ENCODE assay signal across 14 cellular contexts in the genomic region with DNA sequence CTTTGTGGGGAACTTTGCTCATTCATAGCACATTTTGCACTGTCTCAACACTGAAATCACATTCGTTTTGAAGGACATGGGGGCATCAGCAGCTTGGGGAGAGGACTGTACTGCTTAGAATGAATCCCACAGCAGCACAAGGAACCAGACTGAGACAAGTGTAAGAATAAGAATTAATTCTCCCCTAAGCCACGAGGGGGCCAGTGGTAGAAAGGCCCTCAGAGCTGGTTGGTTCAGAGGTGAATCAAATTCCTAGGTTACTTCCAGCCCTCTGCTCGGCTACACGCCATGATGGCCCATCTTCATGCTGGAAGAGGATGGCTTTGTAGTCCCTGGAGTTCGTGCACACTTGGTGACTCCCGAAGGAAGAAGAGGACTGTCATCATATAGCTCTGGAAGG. TPM values are rescaled to one million over a fixed set of nuclear protein-coding genes. Genes with fewer than 3 reads are reported as not detected.
DNase-seq lines count a peak whose midpoint lies in the region; ATAC-seq, FAIRE-seq and TF ChIP-seq lines count a peak whose summit lies in the region.
"Had no signal": no experiment of that assay in that cellular context is flagged by ENCODE, and none has a peak within 500 bp of the region (broad histone marks: within the 10 kb centered on the region; RNA-seq: fewer than 3 reads in every experiment).

No MANE protein-coding gene starts in this region.

- no peak for TF ChIP-seq POLR2A in H1 (IDR thresholded peaks at IDR 0.05; ENCODE audit: control extremely low read depth in 1 of 2, low read depth in 2 of 2, low read length in 2 of 2)
- TF ChIP-seq POLR2A in GM18505 (IDR thresholded peaks at IDR 0.05; ENCODE audit: borderline replicate concordance, extremely low read depth, insufficient read depth, insufficient read length) = no peak

- H3K4me2 ChIP-seq in H1 (ENCODE audit: insufficient read depth in 1 of 2, low read depth in 2 of 2, low read length in 2 of 2) = no peak overlapping the region
- H3K4me2 ChIP-seq: hepatocyte had no signal

- TF ChIP-seq EP300 in H1 (IDR thresholded peaks at IDR 0.05; ENCODE audit: borderline replicate concordance in 1 of 2, low read depth in 2 of 2, low read length in 2 of 2) = no peak

- no peaks in the 10 kb centered on the region for H3K36me3 ChIP-seq in H1 (ENCODE audit: control insufficient read depth in 2 of 4, insufficient read depth in 4 of 4, low read length in 3 of 4)
- H3K36me3 ChIP-seq: MG63 had no signal

- H3K79me1 ChIP-seq in H1 (ENCODE audit: low read depth, low read length) = no peaks in the 10 kb centered on the region

- H2AK5ac ChIP-seq in H1 (ENCODE audit: low read depth, low read length) = peak overlapping the region; percentile 67; the same call in 1 of the 2 replicates

- peak overlapping the region; percentile 5; the same call in 1 of the 2 replicates for H2BK12ac ChIP-seq in H1 (ENCODE audit: low read depth, low read length)

- no peak for ATAC-seq in activated CD4-positive, CD25-positive, alpha-beta regulatory T cell treated with anti-CD3 and anti-CD28 coated beads, Interleukin-2, amount 50 U/mL, for 24 hours
- ATAC-seq in GM18505 (IDR thresholded peaks at IDR 0.05; ENCODE audit: unreplicated experiment) = no peak

- H3K23ac ChIP-seq in H1 (ENCODE audit: insufficient read length) = no peak overlapping the region

- no peak for FAIRE-seq in H1 (lab: Jason Lieb, UNC)
- FAIRE-seq: GM18507 had no signal

- H4K5ac ChIP-seq in H1 (ENCODE audit: insufficient read length, low read depth, low read length) = peak overlapping the region; percentile 50

- H4K8ac ChIP-seq in H1 (ENCODE audit: extremely low read depth, insufficient read depth, low read length) = no peak overlapping the region

- peak overlapping the region; percentile 36; the same call in 1 of the 2 replicates for H2BK15ac ChIP-seq in H1 (ENCODE audit: low read length)

- no peaks in the 10 kb centered on the region for H3K27me3 ChIP-seq in AG04450 (ENCODE audit: control insufficient read depth, insufficient read depth, low read length)
- no peaks in the 10 kb centered on the region for H3K27me3 ChIP-seq in H1 (replicated peaks in 1 of 4; ENCODE audit: control insufficient read depth in 3 of 4, extremely low read depth in 1 of 4, insufficient read depth in 3 of 4, low read length in 3 of 4)
- H3K27me3 ChIP-seq: hepatocyte, MG63 had no signal

- H3K4me1 ChIP-seq in H1 (replicated peaks in 1 of 4; ENCODE audit: control insufficient read depth in 3 of 4, insufficient read depth in 4 of 4, low read length in 3 of 4) = peaks cover 16 to 46% (median 33%) of the 10 kb centered on the region in 4 experiments

- no peak overlapping the region for H3K4ac ChIP-seq in H1 (replicated peaks; ENCODE audit: insufficient read length, low read depth, low read length)

- no peak overlapping the region for H3K9ac ChIP-seq in H1 (replicated peaks in 1 of 4; ENCODE audit: extremely low read depth in 1 of 4, low read depth in 3 of 4, low read length in 3 of 4)

- H3K23me2 ChIP-seq in H1 (ENCODE audit: low read depth, low read length) = no peaks in the 10 kb centered on the region

- TF ChIP-seq CTCF in AG04450 (IDR thresholded peaks at IDR 0.05; ENCODE audit: low read depth, low read length) (0 out of 2 replicates have a peak, but pooled peaks have one; percentile 18), GM10248 (IDR thresholded peaks at IDR 0.05; ENCODE audit: control extremely low read depth, extremely low read depth, low read depth, missing control alignments) (peak; percentile 8), H1 (IDR thresholded peaks at IDR 0.05; ENCODE audit: control extremely low read depth in 1 of 3, insufficient read depth in 1 of 3, low read depth in 1 of 3, low read length in 3 of 3) (no peak; a peak in 1 of 4 replicates)

- no peak overlapping the region for H3K27ac ChIP-seq in AG04450 (ENCODE audit: low read depth, low read length)
- H3K27ac ChIP-seq in H1 (ENCODE audit: low read depth, low read length) = no peak overlapping the region
- H3K27ac ChIP-seq: hepatocyte had no signal

- CTCF ChIA-PET in AG04450 (lab: Charles Lee) = interaction anchor here (1.3 to 5.7 kb wide), 6 partner anchors 8 to 275 kb away, joined by 4 to 98 read pairs (median 14); a partner anchor contains a TSS
- CTCF ChIA-PET in GM10248 (lab: Yijun Ruan, JAX) = interaction anchor here (0.9 to 4.4 kb wide), 13 partner anchors 8 to 275 kb away, joined by 3 to 70 read pairs (median 10); a partner anchor contains a TSS
- CTCF ChIA-PET in H1 (lab: Charles Lee; ENCODE audit: partially characterized antibody) = interaction anchor here (0.8 to 10.2 kb wide), 25 partner anchors 8 to 294 kb away, joined by 3 to 104 read pairs (median 5); a partner anchor contains a TSS

- H4K20me1 ChIP-seq in H1 (replicated peaks in 1 of 2; ENCODE audit: control insufficient read depth in 1 of 2, insufficient read depth in 2 of 2, low read length in 2 of 2) = no peaks in the 10 kb centered on the region

- peak overlapping the region; percentile 98 for H2BK20ac ChIP-seq in H1 (ENCODE audit: low read length)

- POLR2A ChIA-PET in AG04450 (lab: Yijun Ruan, JAX) = no interaction called here
- POLR2A ChIA-PET in GM10248 (lab: Yijun Ruan, JAX) = no interaction called here
- POLR2A ChIA-PET in H1 (lab: Charles Lee; ENCODE audit: partially characterized antibody) = interaction anchor here (0.8 to 1.4 kb wide), 3 partner anchors 11 to 275 kb away, joined by 3 read pairs; no protein-coding TSS in a partner anchor

- TF ChIP-seq RAD21 in H1 (IDR thresholded peaks at IDR 0.05 in 1 of 2, conservative IDR thresholded peaks at IDR 0.05 in 1 of 2; ENCODE audit: low read depth in 2 of 2, low read length in 2 of 2) = 0 out of 4 replicates have a peak, but pooled peaks have one; percentile 5 to 8

- no peak overlapping the region for H3K4me3 ChIP-seq in AG04450 (ENCODE audit: low read depth, low read length)
- H3K4me3 ChIP-seq in H1 (ENCODE audit: extremely low read depth in 1 of 4, insufficient read depth in 2 of 4, low read depth in 3 of 4, low read length in 4 of 4) = no peak overlapping the region
- H3K4me3 ChIP-seq: hepatocyte, MG63 had no signal

- H2BK120ac ChIP-seq in H1 (replicated peaks; ENCODE audit: low read depth, low read length) = peak overlapping the region; percentile 45

- peak overlapping the region; percentile 15; the same call in 1 of the 2 replicates for H3K18ac ChIP-seq in H1 (ENCODE audit: extremely low read depth, low read length)

- no peak overlapping the region for H3K56ac ChIP-seq in H1 (replicated peaks; ENCODE audit: insufficient read length, low read depth, low read length)

- no peaks in the 10 kb centered on the region for H3K9me3 ChIP-seq in AG04450 (ENCODE audit: control insufficient read depth, insufficient read depth, low read length)
- H3K9me3 ChIP-seq in H1 (ENCODE audit: insufficient read depth in 2 of 2, low read depth in 1 of 2, low read length in 1 of 2) = no peaks in the 10 kb centered on the region
- H3K9me3 ChIP-seq: MG63 had no signal

- H2BK5ac ChIP-seq in H1 (ENCODE audit: low read depth, low read length) = peak overlapping the region; percentile 94; the same call in 1 of the 2 replicates

- 80% methylated on average over 6 of the region's 6 CpGs; no CpG with 5 or more reads in 1 of the 2 experiments for WGBS in H1 (ENCODE audit: extremely low coverage in 1 of 2, insufficient coverage in 1 of 2, insufficient read length in 1 of 2, insufficient replicate concordance in 2 of 2, low coverage in 1 of 2, low lambda C conversion rate in 2 of 2, missing lambda C conversion rate in 1 of 2), 2 experiments

- H3K79me2 ChIP-seq in H1 (ENCODE audit: control insufficient read depth in 1 of 2, insufficient read depth in 2 of 2, low read length in 2 of 2) = no peaks in the 10 kb centered on the region
- H3K79me2 ChIP-seq: hepatocyte had no signal

- peak overlapping the region; percentile 86 for H4K91ac ChIP-seq in H1 (replicated peaks; ENCODE audit: insufficient read length, low read length)

- H2AFZ ChIP-seq in H1 (ENCODE audit: low read length) = no peak overlapping the region
- H2AFZ ChIP-seq: hepatocyte had no signal

- no peak overlapping the region for H3K14ac ChIP-seq in H1 (ENCODE audit: insufficient read length)

- DNase-seq in AG04450 (ENCODE audit: low read depth, low spot score) = no peak
- no peak for DNase-seq in GM10248 (ENCODE audit: extremely low spot score)
- peak; percentile 51 for DNase-seq in NAMALWA (ENCODE audit: low spot score)
- DNase-seq in H1 (ENCODE audit: low read depth in 1 of 2, low spot score in 2 of 2) = no peak
- no peak for DNase-seq in medulla oblongata (ENCODE audit: extremely low spot score)
- no peak for DNase-seq in Ammon's horn (ENCODE audit: low spot score)
- DNase-seq: activated CD4-positive, alpha-beta T cell treated with anti-CD3 and anti-CD28 coated beads, Interleukin-2, amount 50 U/mL, for 1 hour; activated naive CD8-positive, alpha-beta T cell treated with anti-CD3 and anti-CD28 coated beads, Interleukin-2, amount 10 ng/mL, durations not matched to agents 7 days and 5 days; CD4-positive, alpha-beta memory T cell; MG63 had no signal

TF ChIP-seq in H1, 55 proteins besides CTCF, POLR2A, EP300 and RAD21 (continues in another document):
- TF ChIP-seq KDM1A (IDR thresholded peaks at IDR 0.05; ENCODE audit: borderline replicate concordance, low read length) = no peak
- TF ChIP-seq CTBP2 (IDR thresholded peaks at IDR 0.05; ENCODE audit: borderline replicate concordance, insufficient read depth, insufficient read length, low read length) = no peak
- TF ChIP-seq ZNF274 (IDR thresholded peaks at IDR 0.05; ENCODE audit: borderline replicate concordance, extremely low read depth, low read length) = no peak
- TF ChIP-seq CBX8 (IDR thresholded peaks at IDR 0.05; ENCODE audit: borderline replicate concordance, low read depth, low read length) = no peak
- TF ChIP-seq YY1 (IDR thresholded peaks at IDR 0.05; ENCODE audit: low read depth, low read length) = no peak
- TF ChIP-seq JUND (IDR thresholded peaks at IDR 0.05; ENCODE audit: low read length) = no peak
- no peak for TF ChIP-seq TAF1 (IDR thresholded peaks at IDR 0.05; ENCODE audit: low read depth, low read length)

RNA-seq across cellular contexts. Expression of a gene that starts 12.0 kb away (rescaled TPM):
- polyA plus RNA-seq in AG04450 (2011; rRNA removed) = not detected in 2 replicates
- not detected in 2 replicates for polyA minus RNA-seq in AG04450 (2011; rRNA and poly(A)+ RNA removed)
- 0.31 and 0.37 TPM in 2 replicates for total RNA-seq in H1 (2021; fragmentation: NEBNext Ultra II Directional; extraction: Animal tissue kit (Norgen Biotek cat#: 25700))
- polyA plus RNA-seq in H1 (2011; rRNA removed) = 1.1 and 1.4 TPM in 2 replicates
- polyA plus RNA-seq in H1 (2011; cell fraction: cytosol; rRNA removed) = 0.71 TPM
- polyA plus RNA-seq in H1 (2011; cell fraction: nucleus; rRNA removed) = 0.67 TPM
- polyA plus RNA-seq in H1 (2012, experiment 1 of 2) = 0.31 to 0.81 TPM (median 0.49 TPM) in 4 replicates
- polyA plus RNA-seq in H1 (2012, experiment 2 of 2) = 0.39 TPM
- 0.24 TPM for polyA plus RNA-seq in H1 (2013, experiment 1 of 2)
- polyA plus RNA-seq in H1 (2013, experiment 2 of 2) = 0.18 TPM
- 1.7 and 1.8 TPM in 2 replicates for polyA minus RNA-seq in H1 (2011; rRNA and poly(A)+ RNA removed)
- polyA minus RNA-seq in H1 (2011; cell fraction: cytosol; rRNA and poly(A)+ RNA removed) = not detected
- 1.00 TPM for polyA minus RNA-seq in H1 (2011; cell fraction: nucleus; rRNA and poly(A)+ RNA removed)
- total RNA-seq: CD4-positive, alpha-beta memory T cell; hepatocyte had no signal
- polyA plus RNA-seq: CD4-positive, alpha-beta memory T cell; hepatocyte had no signal

Comparison
In these comparisons a context has a peak if more than half of its experiments do, and no peak if none do; other contexts are left out.
1. CTCF ChIP-seq: peak in AG04450 (single experiment) and GM10248 (single experiment); none in H1 (0 of 3).